1 cellular context compared by ENCODE assay signal in genomic region chr1:59714219-59714618, GRCh38.
TF ChIP-seq lines count a peak whose summit lies in the region.

No MANE protein-coding gene starts in this region.

TF ChIP-seq in HepG2, 621 proteins besides CTCF, POLR2A, EP300 and RAD21 (continued from another document and continues in another):
- TF ChIP-seq HMG20A (CRISPR knock-in tag; IDR thresholded peaks at IDR 0.05; ENCODE audit: borderline replicate concordance) (peak; percentile 77; the same call in 1 of the 2 replicates), HNF4A (CRISPR knock-in tag; IDR thresholded peaks at IDR 0.05) (peak; percentile 48), RARA (CRISPR knock-in tag; IDR thresholded peaks at IDR 0.05) (peak; percentile 84), ZNF550 (CRISPR knock-in tag; IDR thresholded peaks at IDR 0.05; ENCODE audit: borderline replicate concordance) (no peak), TARDBP (CRISPR knock-in tag; IDR thresholded peaks at IDR 0.05) (no peak), FOXK1 (CRISPR knock-in tag; IDR thresholded peaks at IDR 0.05; ENCODE audit: borderline replicate concordance, low read depth) (0 out of 2 replicates have a peak, but pooled peaks have one; percentile 22), TFE3 (CRISPR knock-in tag; IDR thresholded peaks at IDR 0.05) (0 out of 2 replicates have a peak, but pooled peaks have one; percentile 53), GATA4 (IDR thresholded peaks at IDR 0.05; ENCODE audit: borderline replicate concordance, low read depth) (no peak), SP4 (CRISPR knock-in tag; IDR thresholded peaks at IDR 0.05) (no peak), LCORL (IDR thresholded peaks at IDR 0.05) (no peak), LCORL (CRISPR knock-in tag; IDR thresholded peaks at IDR 0.05) (no peak), RXRB (CRISPR knock-in tag; IDR thresholded peaks at IDR 0.05; ENCODE audit: borderline replicate concordance) (peak; percentile 58; the same call in 1 of the 2 replicates), SOX13 (IDR thresholded peaks at IDR 0.05) (no peak), SOX13 (CRISPR knock-in tag; conservative IDR thresholded peaks at IDR 0.05 in 1 of 2, IDR thresholded peaks at IDR 0.05 in 1 of 2) (peak in 1 of 2 experiments; percentile 90; a peak in 2 of 4 replicates), ZNF318 (CRISPR knock-in tag; IDR thresholded peaks at IDR 0.05) (no peak), PCBP2 (optimal IDR thresholded peaks at IDR 0.05; ENCODE audit: low read depth, low read length, poor library complexity, severe bottlenecking) (no peak), ZFP41 (CRISPR knock-in tag; IDR thresholded peaks at IDR 0.05; ENCODE audit: borderline replicate concordance) (no peak), NCOA2 (CRISPR knock-in tag; IDR thresholded peaks at IDR 0.05) (peak; percentile 76), ZMAT3 (CRISPR knock-in tag; conservative IDR thresholded peaks at IDR 0.05) (no peak), SP5 (CRISPR knock-in tag; IDR thresholded peaks at IDR 0.05; ENCODE audit: borderline replicate concordance, low read depth) (no peak), RXRA (CRISPR knock-in tag; IDR thresholded peaks at IDR 0.05) (peak; percentile 44; the same call in 1 of the 2 replicates), MED1 (CRISPR knock-in tag; IDR thresholded peaks at IDR 0.05) (peak; percentile 58), ZFP91 (CRISPR knock-in tag; IDR thresholded peaks at IDR 0.05; ENCODE audit: borderline replicate concordance) (no peak), GPN1 (CRISPR knock-in tag; IDR thresholded peaks at IDR 0.05; ENCODE audit: borderline replicate concordance) (no peak), ZBTB43 (CRISPR knock-in tag; conservative IDR thresholded peaks at IDR 0.05) (no peak), TCF7 (IDR thresholded peaks at IDR 0.05; ENCODE audit: low read depth) (peak; percentile 90), FOXA3 (CRISPR knock-in tag; IDR thresholded peaks at IDR 0.05) (peak; percentile 65), SP1 (IDR thresholded peaks at IDR 0.05) (no peak), SP1 (CRISPR knock-in tag; IDR thresholded peaks at IDR 0.05) (no peak), RERE (CRISPR knock-in tag; IDR thresholded peaks at IDR 0.05; ENCODE audit: low read depth) (no peak), HOMEZ (CRISPR knock-in tag; IDR thresholded peaks at IDR 0.05; ENCODE audit: low read depth) (peak; percentile 28; the same call in 1 of the 2 replicates), ZNF281 (CRISPR knock-in tag; IDR thresholded peaks at IDR 0.05; ENCODE audit: borderline replicate concordance) (peak; percentile 28; the same call in 1 of the 2 replicates), ZNF792 (CRISPR knock-in tag; IDR thresholded peaks at IDR 0.05) (no peak), FOSL2 (CRISPR knock-in tag; IDR thresholded peaks at IDR 0.05) (peak; percentile 33; the same call in 1 of the 2 replicates), FOXP1 (IDR thresholded peaks at IDR 0.05) (no peak), FOXP1 (CRISPR knock-in tag; IDR thresholded peaks at IDR 0.05) (peak; percentile 38; the same call in 1 of the 2 replicates), TRIM24 (CRISPR knock-in tag; IDR thresholded peaks at IDR 0.05) (no peak), FOXJ3 (CRISPR knock-in tag; IDR thresholded peaks at IDR 0.05; ENCODE audit: borderline replicate concordance) (peak; percentile 46; the same call in 1 of the 2 replicates)
